ENCODE assay signal across 1 cellular context in the genomic region with DNA sequence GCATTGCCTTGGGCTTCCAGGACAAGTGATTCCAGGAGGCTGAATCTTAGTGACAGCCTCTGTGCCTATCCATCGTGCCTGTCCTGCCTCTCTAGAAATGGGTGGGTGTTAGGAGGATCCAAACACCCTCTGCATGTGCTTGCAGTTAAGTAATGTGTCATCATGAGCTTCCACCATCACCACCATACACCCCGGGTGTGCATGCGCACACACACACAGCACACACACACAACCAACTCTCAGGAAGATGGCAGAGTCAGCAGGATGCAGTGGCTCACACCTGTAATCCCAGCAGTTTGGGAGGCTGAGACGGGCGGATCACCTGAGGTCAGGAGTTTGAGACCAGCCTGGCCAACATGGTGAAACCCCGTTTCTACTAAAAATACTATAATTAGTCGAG.
TF ChIP-seq lines count a peak whose summit lies in the region.

No MANE protein-coding gene starts in this region.

TF ChIP-seq in HepG2, 621 proteins besides CTCF, POLR2A, EP300 and RAD21:
- no peak for TF ChIP-seq ZNF720 (CRISPR knock-in tag; IDR thresholded peaks at IDR 0.05)
- no peak for TF ChIP-seq ZNF138 (CRISPR knock-in tag; IDR thresholded peaks at IDR 0.05; ENCODE audit: low read depth)
- no peak for TF ChIP-seq NPAS2 (CRISPR knock-in tag; IDR thresholded peaks at IDR 0.05; ENCODE audit: borderline replicate concordance)
- TF ChIP-seq CBX2 (IDR thresholded peaks at IDR 0.05; ENCODE audit: low read depth, low read length): no peak
- TF ChIP-seq CBX2 (CRISPR knock-in tag; IDR thresholded peaks at IDR 0.05; ENCODE audit: low read depth): no peak
